ENCODE assay signal across 21 cellular contexts in the genomic region with DNA sequence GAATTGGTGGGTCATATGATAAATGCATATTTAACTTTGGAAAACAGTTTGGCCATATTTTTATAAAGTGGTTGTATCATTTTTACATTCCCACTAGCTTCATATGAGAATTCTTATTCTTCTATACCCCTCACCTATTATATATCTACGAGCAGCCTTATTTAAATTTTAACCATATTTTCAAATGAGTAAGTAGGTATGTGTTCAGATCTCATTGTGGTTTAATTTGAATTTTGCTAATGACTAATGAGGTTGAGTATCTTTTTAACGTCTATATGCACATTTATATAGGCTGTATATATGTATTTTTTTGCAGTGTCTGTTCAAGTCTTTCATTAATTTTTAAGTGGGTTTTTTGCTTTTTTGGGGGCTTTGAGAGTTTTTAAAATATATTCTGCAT. TPM values are rescaled to one million over a fixed set of nuclear protein-coding genes. Genes with fewer than 3 reads are reported as not detected.
DNase-seq lines count a peak whose midpoint lies in the region; ATAC-seq and TF ChIP-seq lines count a peak whose summit lies in the region.
"Had no signal": no experiment of that assay in that cellular context is flagged by ENCODE, and none has a peak within 500 bp of the region (broad histone marks: within the 10 kb centered on the region; RNA-seq: fewer than 3 reads in every experiment).

No MANE protein-coding gene starts in this region.

- in situ Hi-C loops in GM13976 (cut with MboI; ENCODE audit: low sequenced_read_pairs, unreplicated experiment), result no loop called here

- peak overlapping the region; percentile 19 for H2BK5ac ChIP-seq in mesenchymal stem cell (ENCODE audit: low read depth, low read length, poor library complexity, severe bottlenecking)

- no peak overlapping the region for H4K91ac ChIP-seq in mesenchymal stem cell (ENCODE audit: low read length)

- no peak overlapping the region for H3K14ac ChIP-seq in mesenchymal stem cell (ENCODE audit: low read length in 2 of 2)

- H3K18ac ChIP-seq in mesenchymal stem cell (ENCODE audit: low read depth in 1 of 2, low read length in 2 of 2), result no peak overlapping the region

- H3K9ac ChIP-seq in mesenchymal stem cell (ENCODE audit: low read length), result no peak overlapping the region
- H3K9ac ChIP-seq: BLaER1 treated with 17β-estradiol and CSF1 and Interleukin-3, amounts not matched to agents 10 nM and 100 nM had no signal

- no peaks in the 10 kb centered on the region for H3K79me1 ChIP-seq in mesenchymal stem cell (replicated peaks; ENCODE audit: low read length, poor library complexity, severe bottlenecking)

- H3K27ac ChIP-seq in mesenchymal stem cell (ENCODE audit: low read length, poor library complexity, severe bottlenecking), result no peak overlapping the region
- H3K27ac ChIP-seq: 22Rv1; BLaER1 treated with 17β-estradiol and CSF1 and Interleukin-3, amounts not matched to agents 10 nM and 100 nM had no signal

- H3K4me1 Mint-ChIP-seq in stimulated activated effector memory CD8-positive, alpha-beta T cell treated with anti-CD3 and anti-CD28 coated beads, Interleukin-12 subunit alpha, Interleukin-12 subunit beta, amount 100 ng/mL, for 72 hours, result peaks cover 68% of the 10 kb centered on the region
- H3K4me1 Mint-ChIP-seq: GM23338, H9 had no signal

- H2BK12ac ChIP-seq in mesenchymal stem cell (ENCODE audit: low read length in 2 of 2), result no peak overlapping the region

- H3K4me3 ChIP-seq in mesenchymal stem cell (ENCODE audit: insufficient read depth in 1 of 2, low read depth in 1 of 2, low read length in 2 of 2), result no peak overlapping the region
- H3K4me3 ChIP-seq: BLaER1 treated with 17β-estradiol and CSF1 and Interleukin-3, amounts not matched to agents 10 nM and 100 nM; GM23338 had no signal

- H3K9me3 ChIP-seq in mesenchymal stem cell (ENCODE audit: control insufficient read depth, low read length), result no peaks in the 10 kb centered on the region
- H3K9me3 ChIP-seq: BE2C had no signal

- no peak overlapping the region for H2BK15ac ChIP-seq in mesenchymal stem cell (ENCODE audit: low read depth, poor library complexity, severe bottlenecking)

- peaks cover 58% of the 10 kb centered on the region for H3K36me3 Mint-ChIP-seq in stimulated activated effector memory CD8-positive, alpha-beta T cell treated with anti-CD3 and anti-CD28 coated beads, Interleukin-12 subunit alpha, Interleukin-12 subunit beta, amount 100 ng/mL, for 72 hours

- no peak overlapping the region for H3K4me2 ChIP-seq in mesenchymal stem cell (ENCODE audit: low read length, poor library complexity, severe bottlenecking)
- H3K4me2 ChIP-seq: BLaER1 treated with 17β-estradiol and CSF1 and Interleukin-3, amounts not matched to agents 10 nM and 100 nM; GM23338 had no signal

- H3K9me3 Mint-ChIP-seq in stimulated activated effector memory CD8-positive, alpha-beta T cell treated with anti-CD3 and anti-CD28 coated beads, Interleukin-12 subunit alpha, Interleukin-12 subunit beta, amount 100 ng/mL, for 72 hours, result no peaks in the 10 kb centered on the region
- H3K9me3 Mint-ChIP-seq: CD4-positive, alpha-beta memory T cell; GM23338; H9 had no signal

- no peak overlapping the region for H3K4ac ChIP-seq in mesenchymal stem cell (ENCODE audit: low read depth in 1 of 2, low read length in 2 of 2)

- H2AFZ ChIP-seq in mesenchymal stem cell (ENCODE audit: low read depth, low read length), result no peak overlapping the region
- H2AFZ ChIP-seq: GM23338 had no signal

- H3K36me3 ChIP-seq in mesenchymal stem cell (ENCODE audit: control insufficient read depth in 1 of 2, insufficient read depth in 2 of 2, low read depth in 1 of 2, low read length in 2 of 2), result peaks cover 7 to 35% of the 10 kb centered on the region in 2 experiments

- WGBS in mesenchymal stem cell, result no CpG with 5 or more reads among the region's 2 CpGs

- H2BK120ac ChIP-seq in mesenchymal stem cell (ENCODE audit: low read depth, low read length), result no peak overlapping the region

- H3K4me3 Mint-ChIP-seq in stimulated activated effector memory CD8-positive, alpha-beta T cell treated with anti-CD3 and anti-CD28 coated beads, Interleukin-12 subunit alpha, Interleukin-12 subunit beta, amount 100 ng/mL, for 72 hours, result no peak overlapping the region
- H3K4me3 Mint-ChIP-seq: CD14-positive monocyte, GM23338, H9 had no signal

- peaks cover 6% of the 10 kb centered on the region for H3K4me1 ChIP-seq in mesenchymal stem cell (ENCODE audit: control insufficient read depth, insufficient read depth, low read depth, low read length)
- H3K4me1 ChIP-seq: BE2C had no signal

- peak; percentile 77 to 92 for ATAC-seq in activated CD4-positive, CD25-positive, alpha-beta regulatory T cell treated with anti-CD3 and anti-CD28 coated beads, Interleukin-2, amount 50 U/mL, for 24 hours
- ATAC-seq in stimulated activated effector memory CD8-positive, alpha-beta T cell treated with anti-CD3 and anti-CD28 coated beads, Interleukin-12 subunit alpha, Interleukin-12 subunit beta, amount 100 ng/mL, for 72 hours, result peak; percentile 59
- no peak for ATAC-seq in GM18520 (IDR thresholded peaks at IDR 0.05; ENCODE audit: unreplicated experiment)
- ATAC-seq: GM23338, HCT116 had no signal

- DNase-seq in activated CD4-positive, CD25-positive, alpha-beta regulatory T cell treated with anti-CD3 and anti-CD28 coated beads, Interleukin-2, amount 50 U/mL, for 72 hours, result no peak
- DNase-seq in NCI-H526 treated with DMSO at 0.1 percent for 48 hours (lab: John Stamatoyannopoulos, UW) (peak; percentile 5), mesenchymal stem cell (no peak), cerebellar nuclear complex (lab: John Stamatoyannopoulos, UW) (no peak), GM13976 (ENCODE audit: low spot score) (no peak)
- no peak for DNase-seq in stimulated activated effector memory CD8-positive, alpha-beta T cell treated with anti-CD3 and anti-CD28 coated beads, Interleukin-12 subunit alpha, Interleukin-12 subunit beta, amount 100 ng/mL, for 72 hours (ENCODE audit: low spot score in 2 of 2)
- DNase-seq: ACHN; AML-193; BE2C; CD4-positive, alpha-beta memory T cell; COR-L47; DMS153; DND-41; H9 had no signal

- H2AK5ac ChIP-seq in mesenchymal stem cell (ENCODE audit: low read length, severe bottlenecking), result no peak overlapping the region

- H3K27me3 ChIP-seq in mesenchymal stem cell (ENCODE audit: control insufficient read depth in 1 of 2, insufficient read depth in 1 of 2, low read length in 2 of 2), result no peaks in the 10 kb centered on the region
- H3K27me3 ChIP-seq: BE2C; BLaER1 treated with 17β-estradiol and CSF1 and Interleukin-3, amounts not matched to agents 10 nM and 100 nM had no signal

- no peak for TF ChIP-seq CTCF in GM13976 (IDR thresholded peaks at IDR 0.05; ENCODE audit: borderline replicate concordance, control extremely low read depth, extremely low read depth, insufficient read depth, missing control alignments)

- H3K27ac Mint-ChIP-seq in stimulated activated effector memory CD8-positive, alpha-beta T cell treated with anti-CD3 and anti-CD28 coated beads, Interleukin-12 subunit alpha, Interleukin-12 subunit beta, amount 100 ng/mL, for 72 hours, result no peak overlapping the region
- H3K27ac Mint-ChIP-seq: CD14-positive monocyte, GM23338, H9 had no signal

- H3K23ac ChIP-seq in mesenchymal stem cell (ENCODE audit: low read length in 2 of 2), result no peak overlapping the region

- H4K8ac ChIP-seq in mesenchymal stem cell (ENCODE audit: low read length), result no peak overlapping the region

RNA-seq across cellular contexts. Expression of a gene that starts 14.2 kb away (rescaled TPM):
- polyA plus RNA-seq in mesenchymal stem cell (2013, experiment 1 of 2), result 76.5 TPM
- polyA plus RNA-seq in mesenchymal stem cell (2013, experiment 2 of 2), result 74.8 TPM
